Comparison of ENCODE assay signal across 17 cellular contexts in genomic region chr6:41343641-41344187, GRCh38. TPM values are rescaled to one million over a fixed set of nuclear protein-coding genes. Genes with fewer than 3 reads are reported as not detected.
A peak's percentile ranks its signal among the peaks of the same experiment; 100 is the strongest.
DNase-seq lines count a peak whose midpoint lies in the region; TF ChIP-seq lines count a peak whose summit lies in the region.
"Had no signal": no experiment of that assay in that cellular context is flagged by ENCODE, and none has a peak within 500 bp of the region (broad histone marks: within the 10 kb centered on the region; RNA-seq: fewer than 3 reads in every experiment).

No MANE protein-coding gene starts in this region.

- peak overlapping the region; percentile 42 for H3K27ac Mint-ChIP-seq in activated T-cell treated with anti-CD3 and anti-CD28 coated beads, Interleukin-2, amount 50 U/mL, for 24 hours
- H3K27ac Mint-ChIP-seq in type B pancreatic cell: no peak overlapping the region
- H3K27ac Mint-ChIP-seq: GM23338 had no signal

- DNase-seq in activated T-cell treated with anti-CD3 and anti-CD28 coated beads, Interleukin-2, amount 50 U/mL, for 24 hours: no peak
- no peak for DNase-seq in activated T-cell treated with anti-CD3 and anti-CD28 coated beads, Interleukin-2, amount 50 U/mL, for 48 hours
- DNase-seq in RPMI8226 (peak; percentile 1), esophagus muscularis mucosa (ENCODE audit: extremely low spot score) (peak; percentile 85), type B pancreatic cell (ENCODE audit: extremely low spot score, unreplicated experiment) (peak; percentile 32), NCI-H748 treated with DMSO at 0.1 percent for 48 hours (lab: John Stamatoyannopoulos, UW) (no peak), islet precursor cell (no peak)
- DNase-seq: EL; NCI-H1092 treated with DMSO at 0.1 percent for 48 hours; NCI-H2029 treated with DMSO at 0.1 percent for 48 hours; NCI-H446 treated with DMSO at 0.1 percent for 48 hours; NK-92 treated with Interleukin-12 subunit alpha and Interleukin-12 subunit beta, amount 100 ng/mL, for 24 hours; SHP77 treated with DMSO at 0.1 percent for 48 hours had no signal

- H3K27me3 Mint-ChIP-seq in activated T-cell treated with anti-CD3 and anti-CD28 coated beads, Interleukin-2, amount 50 U/mL, for 24 hours: peaks cover 5% of the 10 kb centered on the region
- H3K27me3 Mint-ChIP-seq in type B pancreatic cell: peaks cover 35% of the 10 kb centered on the region

- peaks cover 23% of the 10 kb centered on the region for H3K4me1 Mint-ChIP-seq in activated T-cell treated with anti-CD3 and anti-CD28 coated beads, Interleukin-2, amount 50 U/mL, for 24 hours (ENCODE audit: low read depth)
- H3K4me1 Mint-ChIP-seq in type B pancreatic cell (ENCODE audit: unreplicated experiment): peaks cover 14% of the 10 kb centered on the region

- TF ChIP-seq POLR2A in esophagus muscularis mucosa (IDR thresholded peaks at IDR 0.05; ENCODE audit: low read depth): no peak

- no peaks in the 10 kb centered on the region for H3K4me1 ChIP-seq in esophagus muscularis mucosa
- H3K4me1 ChIP-seq: A549 had no signal

- TF ChIP-seq CTCF in esophagus muscularis mucosa (IDR thresholded peaks at IDR 0.05) (no peak), type B pancreatic cell (conservative IDR thresholded peaks at IDR 0.05) (no peak)

- no peak overlapping the region for H3K4me3 ChIP-seq in esophagus muscularis mucosa
- H3K4me3 ChIP-seq: A549, GM23338 had no signal

- no peak for TF ChIP-seq EP300 in esophagus muscularis mucosa (IDR thresholded peaks at IDR 0.05)

- no peaks in the 10 kb centered on the region for H3K36me3 Mint-ChIP-seq in activated T-cell treated with anti-CD3 and anti-CD28 coated beads, Interleukin-2, amount 50 U/mL, for 24 hours (ENCODE audit: low read depth)
- no peaks in the 10 kb centered on the region for H3K36me3 Mint-ChIP-seq in type B pancreatic cell

- no peak overlapping the region for H3K27ac ChIP-seq in esophagus muscularis mucosa (replicated peaks in 1 of 4)
- H3K27ac ChIP-seq: A549 had no signal

- H3K36me3 ChIP-seq in esophagus muscularis mucosa: no peaks in the 10 kb centered on the region

- intact Hi-C loops in esophagus muscularis mucosa (cut with DNase I): no loop called here

- no peak overlapping the region for H3K4me3 Mint-ChIP-seq in activated T-cell treated with anti-CD3 and anti-CD28 coated beads, Interleukin-2, amount 50 U/mL, for 24 hours
- no peak overlapping the region for H3K4me3 Mint-ChIP-seq in type B pancreatic cell
- H3K4me3 Mint-ChIP-seq: CD4-positive, alpha-beta memory T cell; GM23338 had no signal

- WGBS in esophagus muscularis mucosa: 90% methylated on average over 7 of the region's 7 CpGs

- H3K27me3 ChIP-seq in esophagus muscularis mucosa: peaks cover 0 to 58% (median 0%) of the 10 kb centered on the region in 4 donors

- H3K9me3 Mint-ChIP-seq in activated T-cell treated with anti-CD3 and anti-CD28 coated beads, Interleukin-2, amount 50 U/mL, for 24 hours: peaks cover 3% of the 10 kb centered on the region
- H3K9me3 Mint-ChIP-seq in type B pancreatic cell: peaks cover 16% of the 10 kb centered on the region

- peaks cover 0 to 9% (median 2%) of the 10 kb centered on the region in 4 donors for H3K9me3 ChIP-seq in esophagus muscularis mucosa

RNA-seq across cellular contexts. Expression of gene NCR2, which starts 8.3 kb away (rescaled TPM):
- total RNA-seq in esophagus muscularis mucosa (not detected), type B pancreatic cell (ENCODE audit: low replicate concordance) (not detected in 2 replicates)
- total RNA-seq: CD4-positive, alpha-beta memory T cell; GM23338; OCI-LY7 had no signal

RNA-seq across cellular contexts. Expression of gene TREM1, which starts 57.2 kb away (rescaled TPM):
- total RNA-seq in esophagus muscularis mucosa (1 to 10 TPM; 1.1 to 9.3 (median 1.2) TPM), type B pancreatic cell (ENCODE audit: low replicate concordance) (not detected in 2 replicates)
- total RNA-seq: CD4-positive, alpha-beta memory T cell; GM23338 had no signal

Comparison
In these comparisons a context has a peak if more than half of its experiments do, and no peak if none do; other contexts are left out.
1. DNase-seq: peak in RPMI8226 (single experiment), esophagus muscularis mucosa (single experiment) and type B pancreatic cell (single experiment); none in activated T-cell treated with anti-CD3 and anti-CD28 coated beads, Interleukin-2, amount 50 U/mL, for 24 hours (single experiment), activated T-cell treated with anti-CD3 and anti-CD28 coated beads, Interleukin-2, amount 50 U/mL, for 48 hours (0 of 2), NCI-H748 treated with DMSO at 0.1 percent for 48 hours (single experiment) and islet precursor cell (single experiment).